In the genomic region with DNA sequence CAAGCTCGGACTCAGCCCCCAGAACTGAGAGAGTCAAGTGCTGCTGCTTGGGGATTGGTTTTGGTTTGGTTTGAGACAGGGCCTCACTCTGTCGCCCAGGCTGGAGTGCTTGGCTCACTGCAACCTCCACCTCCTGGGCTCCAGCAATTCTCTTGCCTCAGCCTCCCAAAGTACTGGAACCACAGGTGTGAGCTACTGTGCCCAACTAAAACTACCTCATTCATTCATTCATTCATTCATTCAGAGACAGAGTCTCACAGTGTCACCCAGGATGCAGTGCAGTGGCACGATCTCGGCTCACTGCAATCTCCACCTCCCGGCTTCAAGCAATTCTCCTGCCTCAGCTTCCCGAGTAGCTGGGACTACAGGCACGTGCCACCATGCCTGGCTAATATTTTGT, we compare ENCODE assay signal across 37 cellular contexts. TPM values are rescaled to one million over a fixed set of nuclear protein-coding genes. Genes with fewer than 3 reads are reported as not detected.
"Had no signal": no experiment of that assay in that cellular context is flagged by ENCODE, and none has a peak within 500 bp of the region (broad histone marks: within the 10 kb centered on the region; RNA-seq: fewer than 3 reads in every experiment).

No MANE protein-coding gene starts in this region.

- FAIRE-seq: astrocyte, TTC549 had no signal

- H3K4me3 ChIP-seq: adrenal gland, body of pancreas, breast epithelium had no signal

- H3K4me1 ChIP-seq: adrenal gland, body of pancreas, breast epithelium had no signal

- ATAC-seq: activated CD8-positive, alpha-beta T cell treated with anti-CD3 and anti-CD28 coated beads for 36 hours; activated naive CD4-positive, alpha-beta T cell treated with anti-CD3 and anti-CD28 coated beads, Interleukin-2, amount 50 U/mL, for 72 hours; activated T-cell treated with anti-CD3 and anti-CD28 coated beads, Interleukin-2, amount 50 U/mL, for 4 hours; activated T-cell treated with anti-CD3 and anti-CD28 coated beads, Interleukin-2, amount 50 U/mL, for 72 hours; activated T-helper 17 cell treated with anti-CD3 and anti-CD28 coated beads, Interleukin-2, amount 50 U/mL, for 72 hours; body of pancreas had no signal

- H3K27ac ChIP-seq: adrenal gland, body of pancreas, brain microvascular endothelial cell, breast epithelium, VCaP had no signal

- H3K36me3 ChIP-seq: brain microvascular endothelial cell, breast epithelium had no signal

- H3K27me3 ChIP-seq: adrenal gland, body of pancreas, brain microvascular endothelial cell, breast epithelium had no signal

- H3K9me3 ChIP-seq: adrenal gland, body of pancreas, breast epithelium had no signal

- DNase-seq: activated B cell treated with CpG ODN at 0.5 μM for 24 hours; activated CD4-positive, alpha-beta memory T cell treated with anti-CD3 and anti-CD28 coated beads for 36 hours; activated CD4-positive, alpha-beta T cell treated with anti-CD3 and anti-CD28 coated beads for 4 hours; activated CD4-positive, alpha-beta T cell treated with anti-CD3 and anti-CD28 coated beads, Interleukin-2, amount 10 ng/mL, durations not matched to agents 24 days and 14 days; activated CD4-positive, alpha-beta T cell treated with anti-CD3 and anti-CD28 coated beads, Interleukin-2, amount 50 U/mL, for 1 hour; activated CD4-positive, alpha-beta T cell treated with anti-CD3 and anti-CD28 coated beads, Interleukin-2, amount 50 U/mL, for 4 hours; activated CD4-positive, CD25-positive, alpha-beta regulatory T cell treated with anti-CD3 and anti-CD28 coated beads, Interleukin-2, amount 50 U/mL, for 72 hours; activated CD8-positive, alpha-beta memory T cell treated with anti-CD3 and anti-CD28 coated beads, Interleukin-2, amount 50 U/mL, for 4 hours; activated effector memory CD4-positive, alpha-beta T cell treated with anti-CD3 and anti-CD28 coated beads, Interleukin-2, amount 50 U/mL, for 16 hours; activated gamma-delta T cell treated with Interleukin-2 at 50 U/mL for 16 hours; activated naive CD4-positive, alpha-beta T cell; activated naive CD4-positive, alpha-beta T cell treated with anti-CD3 and anti-CD28 coated beads for 36 hours; activated naive CD4-positive, alpha-beta T cell treated with anti-CD3 and anti-CD28 coated beads, Interleukin-2, amount 50 U/mL, for 16 hours; activated naive CD8-positive, alpha-beta T cell treated with anti-CD3 and anti-CD28 coated beads for 36 hours; activated T-cell treated with anti-CD3 and anti-CD28 coated beads for 4 hours; activated T-cell treated with anti-CD3 and anti-CD28 coated beads, Interleukin-2, amount 50 U/mL, for 1 hour; activated T-cell treated with anti-CD3 and anti-CD28 coated beads, Interleukin-2, amount 50 U/mL, for 4 hours; activated T-cell treated with anti-CD3 and anti-CD28 coated beads, Interleukin-2, amount 50 U/mL, for 72 hours; adrenal gland; amniotic stem cell; aorta; body of pancreas; brain microvascular endothelial cell; central memory CD4-positive, alpha-beta T cell; T-helper 1 cell; T-helper 2 cell; T-helper 9 cell had no signal

RNA-seq across cellular contexts. Expression of gene PERCC1, which starts 41.1 kb away (rescaled TPM):
- total RNA-seq: activated CD4-positive, alpha-beta memory T cell treated with anti-CD3 and anti-CD28 coated beads for 36 hours; activated CD4-positive, alpha-beta T cell treated with anti-CD3 and anti-CD28 coated beads, Interleukin-2, amount 10 ng/mL, durations not matched to agents 24 days and 14 days; activated T-helper 1 cell treated with anti-CD3 and anti-CD28 coated beads, Interleukin-12 subunit alpha, Interleukin-12 subunit beta, Interleukin-2, Interleukin-4 antibody, amounts not matched to agents 30 ng/mL and 10 ng/mL and 1 ng/mL, durations not matched to agents 14 hours and 24 hours and 36 hours; activated T-helper 17 cell treated with anti-CD3 and anti-CD28 coated beads, Interleukin-2, amount 50 U/mL, for 72 hours; aorta; astrocyte; body of pancreas; breast epithelium; cardiac septum; cerebellum had no signal
- polyA plus RNA-seq: adrenal gland, aorta had no signal
